ENCODE assay signal across 18 cellular contexts in the genomic region with DNA sequence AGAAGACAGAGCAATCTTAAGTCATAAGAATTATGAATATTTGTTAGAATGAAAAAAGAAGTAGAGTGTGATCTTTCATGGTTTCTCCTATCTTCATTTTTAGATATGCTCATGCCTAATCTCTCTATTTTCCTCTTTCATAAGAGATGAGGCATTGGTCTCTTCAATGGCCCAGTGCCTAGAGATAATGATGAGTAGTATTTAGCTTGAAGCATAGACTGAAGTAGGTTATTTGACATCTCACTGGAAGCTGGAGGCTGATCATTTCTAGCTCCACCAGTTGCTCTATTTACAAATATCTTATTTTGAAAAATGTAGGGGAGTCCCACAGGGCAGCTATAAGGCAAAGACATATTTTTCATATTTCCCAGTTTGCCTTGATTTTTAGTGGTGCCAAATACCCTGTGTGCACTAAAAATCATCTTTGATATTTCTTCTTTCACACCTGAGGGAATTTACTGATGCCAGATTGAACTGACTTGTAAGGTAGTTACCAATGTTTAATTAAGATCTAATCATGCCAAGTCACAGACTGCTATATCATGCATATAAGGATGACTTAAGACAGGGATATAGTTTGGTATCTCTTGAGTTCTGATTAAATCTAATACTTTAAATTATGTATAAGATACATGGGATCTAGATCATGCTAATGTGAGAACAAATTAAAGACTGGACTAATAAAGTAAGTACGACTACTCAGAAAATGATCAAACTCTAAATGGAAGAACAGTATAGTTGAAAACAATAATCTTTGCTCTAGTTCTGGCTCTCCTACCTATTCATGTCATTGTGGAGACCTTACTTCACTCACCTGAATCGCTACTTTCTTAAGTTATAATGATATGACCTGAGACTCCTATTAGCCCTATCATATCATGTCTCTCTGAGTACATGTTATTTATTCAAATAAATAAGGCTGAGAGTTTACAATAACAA.
DNase-seq lines count a peak whose midpoint lies in the region; ATAC-seq and TF ChIP-seq lines count a peak whose summit lies in the region.
"Had no signal": no experiment of that assay in that cellular context is flagged by ENCODE, and none has a peak within 500 bp of the region (broad histone marks: within the 10 kb centered on the region; RNA-seq: fewer than 3 reads in every experiment).

No MANE protein-coding gene starts in this region.

- H3K4me1 ChIP-seq in HCT116 (ENCODE audit: control insufficient read depth in 1 of 2, insufficient read depth in 2 of 2, low read length in 2 of 2) (peaks cover 73 to 98% of the 10 kb centered on the region in 2 experiments), PC-3 (ENCODE audit: insufficient read depth, low read length) (peaks cover 50% of the 10 kb centered on the region)
- H3K4me1 ChIP-seq: thyroid gland had no signal

- H3K4me2 ChIP-seq in HCT116 (ENCODE audit: low read length) (peak overlapping the region; percentile 79), PC-3 (ENCODE audit: low read length) (peak overlapping the region; percentile 92)

- H3F3A ChIP-seq in PC-3 (ENCODE audit: low read length, unreplicated experiment): peaks cover 8% of the 10 kb centered on the region

- no peak for DNase-seq in HCT116 (ENCODE audit: low read depth, low spot score)
- DNase-seq in PC-3: peak; percentile 21
- peak; percentile 47 for DNase-seq in epithelial cell of esophagus (ENCODE audit: low read depth)
- DNase-seq in omental fat pad (ENCODE audit: low spot score): no peak
- no peak for DNase-seq in KBM-7
- DNase-seq: activated CD4-positive, alpha-beta T cell treated with anti-CD3 and anti-CD28 coated beads, Interleukin-2, amount 50 U/mL, for 1 hour; activated CD8-positive, alpha-beta memory T cell treated with anti-CD3 and anti-CD28 coated beads, Interleukin-2, amount 10 ng/mL, durations not matched to agents 7 days and 5 days; effector CD4-positive, alpha-beta T cell; esophagus squamous epithelium; NCI-H510A treated with DMSO at 0.1 percent for 48 hours; sigmoid colon; stimulated activated naive CD8-positive, alpha-beta T cell treated with anti-CD3 and anti-CD28 coated beads, Interleukin-15, amount 100 ng/mL, for 72 hours; T-helper 9 cell; thyroid gland had no signal

- H2AFZ ChIP-seq in HCT116 (ENCODE audit: low read depth, low read length, poor library complexity, severe bottlenecking) (no peak overlapping the region), PC-3 (ENCODE audit: low read length) (no peak overlapping the region)

- H4K20me1 ChIP-seq in HCT116 (ENCODE audit: insufficient read depth) (no peaks in the 10 kb centered on the region), PC-3 (ENCODE audit: low read length) (no peaks in the 10 kb centered on the region)

- CTCF ChIA-PET in HCT116 (lab: Charles Lee): interaction anchor here (0.8 to 1.0 kb wide), 2 partner anchors 125 to 196 kb away, joined by 3 read pairs; no protein-coding TSS in a partner anchor
- CTCF ChIA-PET in PC-3 (lab: Charles Lee): no interaction called here

- H3K4me3 ChIP-seq in HCT116 (replicated peaks in 1 of 2; ENCODE audit: low read depth in 1 of 2, low read length in 2 of 2) (peak overlapping the region; percentile 51 to 66), PC-3 (ENCODE audit: low read length) (peak overlapping the region; percentile 73), epithelial cell of esophagus (ENCODE audit: low read length) (peak overlapping the region; percentile 26)
- H3K4me3 ChIP-seq: lung, sigmoid colon, thyroid gland had no signal

- H3K27ac ChIP-seq in HCT116 (ENCODE audit: low read depth, low read length) (peak overlapping the region; percentile 99), PC-3 (ENCODE audit: low read length) (peak overlapping the region; percentile 92)
- H3K27ac ChIP-seq: sigmoid colon, thyroid gland had no signal

- TF ChIP-seq CTCF in HCT116 (IDR thresholded peaks at IDR 0.05 in 2 of 3, conservative IDR thresholded peaks at IDR 0.05 in 1 of 3; ENCODE audit: borderline replicate concordance in 1 of 3, insufficient read depth in 1 of 3, low read depth in 2 of 3, low read length in 2 of 3) (no peak), PC-3 (conservative IDR thresholded peaks at IDR 0.05; ENCODE audit: low read depth, low read length) (no peak), epithelial cell of esophagus (IDR thresholded peaks at IDR 0.05; ENCODE audit: insufficient read depth, low read depth, low read length, missing control alignments) (no peak), omental fat pad (IDR thresholded peaks at IDR 0.05) (no peak)

- RAD21 ChIA-PET in HCT116 (lab: Charles Lee; ENCODE audit: low non-redundant PET in 1 of 2, low total read pairs in 2 of 2, uncharacterized antibody in 2 of 2, unreplicated experiment in 2 of 2): no interaction called here

- H3K27me3 ChIP-seq in HCT116 (ENCODE audit: insufficient read depth, low read length): no peaks in the 10 kb centered on the region
- H3K27me3 ChIP-seq in PC-3 (ENCODE audit: low read length): no peaks in the 10 kb centered on the region
- H3K27me3 ChIP-seq: esophagus squamous epithelium, sigmoid colon, thyroid gland had no signal

- H3K36me3 ChIP-seq in HCT116 (ENCODE audit: control insufficient read depth in 1 of 2, insufficient read depth in 2 of 2, low read length in 2 of 2): peaks cover 2 to 38% of the 10 kb centered on the region in 2 experiments; a peak in 3 of 4 replicates
- no peaks in the 10 kb centered on the region for H3K36me3 ChIP-seq in PC-3 (ENCODE audit: low read depth, low read length)
- H3K36me3 ChIP-seq: esophagus squamous epithelium, sigmoid colon, thyroid gland had no signal

- H3K79me2 ChIP-seq in HCT116 (ENCODE audit: insufficient read depth, low read length) (peaks cover 93% of the 10 kb centered on the region), PC-3 (ENCODE audit: low read length) (peaks cover 56% of the 10 kb centered on the region)

- POLR2A ChIA-PET in HCT116 (lab: Charles Lee): interaction anchor here (0.8 to 3.6 kb wide), 28 partner anchors 8 to 198 kb away, joined by 3 to 65 read pairs (median 7); no protein-coding TSS in a partner anchor
- POLR2A ChIA-PET in PC-3 (lab: Charles Lee; ENCODE audit: unreplicated experiment): no interaction called here

- TF ChIP-seq POLR2A in HCT116 (IDR thresholded peaks at IDR 0.05; ENCODE audit: borderline replicate concordance, extremely low read depth, insufficient read depth, insufficient read length): no peak

- BruUV-seq in HCT116 (replicated peaks; lab: Mats Ljungman, UMichigan): no TSS peak
- BruUV-seq in PC-3 (replicated peaks; lab: Mats Ljungman, UMichigan): TSS peak; percentile 67

- H3K9me2 ChIP-seq in HCT116 (ENCODE audit: insufficient read depth) (no peaks in the 10 kb centered on the region), PC-3 (replicated peaks; ENCODE audit: low read length) (no peaks in the 10 kb centered on the region)

- H3K9ac ChIP-seq in HCT116 (ENCODE audit: low read length) (peak overlapping the region; percentile 87), PC-3 (ENCODE audit: low read length) (peak overlapping the region; percentile 89)

- intact Hi-C loops in HCT116 (cut with micrococcal nuclease): loop anchor here (1.0 to 5.0 kb wide), 3 partner anchors 86 to 197 kb away; no protein-coding TSS in a partner anchor
- intact Hi-C loops in PC-3 (cut with micrococcal nuclease): no loop called here

- no peak for TF ChIP-seq RAD21 in HCT116 (IDR thresholded peaks at IDR 0.05; ENCODE audit: low read depth)

- in situ Hi-C loops in KBM-7 (cut with MboI; ENCODE audit: low pct_unique_long_range_greater_than_20kb, low sequenced_read_pairs): no loop called here

- H3K9me3 ChIP-seq in HCT116 (ENCODE audit: control insufficient read depth in 1 of 2, insufficient read depth in 1 of 2, low read depth in 1 of 2, low read length in 2 of 2) (no peaks in the 10 kb centered on the region), PC-3 (ENCODE audit: low read length) (no peaks in the 10 kb centered on the region)
- H3K9me3 ChIP-seq: esophagus squamous epithelium, sigmoid colon, thyroid gland had no signal

- ATAC-seq in HCT116 (no peak; the same call in 1 of the 2 replicates), PC-3 (no peak), omental fat pad (ENCODE audit: low FRiP score) (peak; percentile 74), GM18517 (IDR thresholded peaks at IDR 0.05; ENCODE audit: unreplicated experiment) (no peak), GM18867 (IDR thresholded peaks at IDR 0.05; ENCODE audit: unreplicated experiment) (no peak)
- ATAC-seq: activated CD8-positive, alpha-beta memory T cell treated with anti-CD3 and anti-CD28 coated beads, Interleukin-2, amount 10 ng/mL, durations not matched to agents 7 days and 5 days; activated naive CD4-positive, alpha-beta T cell treated with anti-CD3 and anti-CD28 coated beads, Interleukin-2, amount 50 U/mL, for 72 hours; stimulated activated naive CD8-positive, alpha-beta T cell treated with anti-CD3 and anti-CD28 coated beads, Interleukin-15, amount 100 ng/mL, for 72 hours had no signal

TF ChIP-seq in HCT116, 20 proteins besides CTCF, POLR2A, EP300 and RAD21:
- TF ChIP-seq, protein P1, sequence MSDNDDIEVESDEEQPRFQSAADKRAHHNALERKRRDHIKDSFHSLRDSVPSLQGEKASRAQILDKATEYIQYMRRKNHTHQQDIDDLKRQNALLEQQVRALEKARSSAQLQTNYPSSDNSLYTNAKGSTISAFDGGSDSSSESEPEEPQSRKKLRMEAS (IDR thresholded peaks at IDR 0.05): no peak; the same call in 1 of the 2 replicates
- 0 out of 2 replicates have a peak, but pooled peaks have one; percentile 24 for TF ChIP-seq SIN3A (IDR thresholded peaks at IDR 0.05; ENCODE audit: low read depth)

Comparison
In these comparisons a context has a peak if more than half of its experiments do, and no peak if none do; other contexts are left out.
1. DNase-seq: peak in PC-3 (single experiment) and epithelial cell of esophagus (single experiment); none in HCT116 (single experiment), omental fat pad (single experiment) and KBM-7 (single experiment).
2. Peak in every context shown above with its lines, with median percentiles within 50 percentile points of each other: H3K4me3 ChIP-seq.